In genomic region chr20:23320317-23320716, GRCh38 we compare ENCODE assay signal across 1 cellular context.
TF ChIP-seq lines count a peak whose summit lies in the region.

No MANE protein-coding gene starts in this region.

TF ChIP-seq in GM23338, 12 proteins besides CTCF, POLR2A, EP300 and RAD21 (continued from another document):
- TF ChIP-seq, protein P1, sequence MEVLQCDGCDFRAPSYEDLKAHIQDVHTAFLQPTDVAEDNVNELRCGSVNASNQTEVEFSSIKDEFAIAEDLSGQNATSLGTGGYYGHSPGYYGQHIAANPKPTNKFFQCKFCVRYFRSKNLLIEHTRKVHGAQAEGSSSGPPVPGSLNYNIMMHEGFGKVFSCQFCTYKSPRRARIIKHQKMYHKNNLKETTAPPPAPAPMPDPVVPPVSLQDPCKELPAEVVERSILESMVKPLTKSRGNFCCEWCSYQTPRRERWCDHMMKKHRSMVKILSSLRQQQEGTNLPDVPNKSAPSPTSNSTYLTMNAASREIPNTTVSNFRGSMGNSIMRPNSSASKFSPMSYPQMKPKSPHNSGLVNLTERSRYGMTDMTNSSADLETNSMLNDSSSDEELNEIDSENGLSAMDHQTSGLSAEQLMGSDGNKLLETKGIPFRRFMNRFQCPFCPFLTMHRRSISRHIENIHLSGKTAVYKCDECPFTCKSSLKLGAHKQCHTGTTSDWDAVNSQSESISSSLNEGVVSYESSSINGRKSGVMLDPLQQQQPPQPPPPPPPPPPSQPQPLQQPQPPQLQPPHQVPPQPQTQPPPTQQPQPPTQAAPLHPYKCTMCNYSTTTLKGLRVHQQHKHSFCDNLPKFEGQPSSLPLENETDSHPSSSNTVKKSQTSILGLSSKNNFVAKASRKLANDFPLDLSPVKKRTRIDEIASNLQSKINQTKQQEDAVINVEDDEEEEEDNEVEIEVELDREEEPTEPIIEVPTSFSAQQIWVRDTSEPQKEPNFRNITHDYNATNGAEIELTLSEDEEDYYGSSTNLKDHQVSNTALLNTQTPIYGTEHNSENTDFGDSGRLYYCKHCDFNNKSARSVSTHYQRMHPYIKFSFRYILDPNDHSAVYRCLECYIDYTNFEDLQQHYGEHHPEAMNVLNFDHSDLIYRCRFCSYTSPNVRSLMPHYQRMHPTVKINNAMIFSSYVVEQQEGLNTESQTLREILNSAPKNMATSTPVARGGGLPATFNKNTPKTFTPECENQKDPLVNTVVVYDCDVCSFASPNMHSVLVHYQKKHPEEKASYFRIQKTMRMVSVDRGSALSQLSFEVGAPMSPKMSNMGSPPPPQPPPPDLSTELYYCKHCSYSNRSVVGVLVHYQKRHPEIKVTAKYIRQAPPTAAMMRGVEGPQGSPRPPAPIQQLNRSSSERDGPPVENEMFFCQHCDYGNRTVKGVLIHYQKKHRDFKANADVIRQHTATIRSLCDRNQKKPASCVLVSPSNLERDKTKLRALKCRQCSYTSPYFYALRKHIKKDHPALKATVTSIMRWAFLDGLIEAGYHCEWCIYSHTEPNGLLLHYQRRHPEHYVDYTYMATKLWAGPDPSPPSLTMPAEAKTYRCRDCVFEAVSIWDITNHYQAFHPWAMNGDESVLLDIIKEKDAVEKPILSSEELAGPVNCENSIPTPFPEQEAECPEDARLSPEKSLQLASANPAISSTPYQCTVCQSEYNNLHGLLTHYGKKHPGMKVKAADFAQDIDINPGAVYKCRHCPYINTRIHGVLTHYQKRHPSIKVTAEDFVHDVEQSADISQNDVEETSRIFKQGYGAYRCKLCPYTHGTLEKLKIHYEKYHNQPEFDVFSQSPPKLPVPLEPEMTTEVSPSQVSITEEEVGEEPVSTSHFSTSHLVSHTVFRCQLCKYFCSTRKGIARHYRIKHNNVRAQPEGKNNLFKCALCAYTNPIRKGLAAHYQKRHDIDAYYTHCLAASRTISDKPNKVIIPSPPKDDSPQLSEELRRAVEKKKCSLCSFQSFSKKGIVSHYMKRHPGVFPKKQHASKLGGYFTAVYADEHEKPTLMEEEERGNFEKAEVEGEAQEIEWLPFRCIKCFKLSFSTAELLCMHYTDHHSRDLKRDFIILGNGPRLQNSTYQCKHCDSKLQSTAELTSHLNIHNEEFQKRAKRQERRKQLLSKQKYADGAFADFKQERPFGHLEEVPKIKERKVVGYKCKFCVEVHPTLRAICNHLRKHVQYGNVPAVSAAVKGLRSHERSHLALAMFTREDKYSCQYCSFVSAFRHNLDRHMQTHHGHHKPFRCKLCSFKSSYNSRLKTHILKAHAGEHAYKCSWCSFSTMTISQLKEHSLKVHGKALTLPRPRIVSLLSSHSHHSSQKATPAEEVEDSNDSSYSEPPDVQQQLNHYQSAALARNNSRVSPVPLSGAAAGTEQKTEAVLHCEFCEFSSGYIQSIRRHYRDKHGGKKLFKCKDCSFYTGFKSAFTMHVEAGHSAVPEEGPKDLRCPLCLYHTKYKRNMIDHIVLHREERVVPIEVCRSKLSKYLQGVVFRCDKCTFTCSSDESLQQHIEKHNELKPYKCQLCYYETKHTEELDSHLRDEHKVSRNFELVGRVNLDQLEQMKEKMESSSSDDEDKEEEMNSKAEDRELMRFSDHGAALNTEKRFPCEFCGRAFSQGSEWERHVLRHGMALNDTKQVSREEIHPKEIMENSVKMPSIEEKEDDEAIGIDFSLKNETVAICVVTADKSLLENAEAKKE (CRISPR knock-in tag; IDR thresholded peaks at IDR 0.05), result no peak
- TF ChIP-seq ZNF331 (CRISPR knock-in tag; IDR thresholded peaks at IDR 0.05; ENCODE audit: low read depth), result no peak
- TF ChIP-seq EZH2 (IDR thresholded peaks at IDR 0.05; ENCODE audit: low read depth, unreplicated experiment), result no peak
- no peak for TF ChIP-seq STAT1 (IDR thresholded peaks at IDR 0.05; ENCODE audit: unreplicated experiment)
- TF ChIP-seq JUNB (IDR thresholded peaks at IDR 0.05; ENCODE audit: unreplicated experiment), result no peak
